1 cellular context compared by ENCODE assay signal in genomic region chr3:50221051-50221412, GRCh38.
TF ChIP-seq lines count a peak whose summit lies in the region.

No MANE protein-coding gene starts in this region.

TF ChIP-seq in HepG2, 621 proteins besides CTCF, POLR2A, EP300 and RAD21:
- TF ChIP-seq GRHL1 (CRISPR knock-in tag; conservative IDR thresholded peaks at IDR 0.05) (no peak), SRSF1 (optimal IDR thresholded peaks at IDR 0.05; ENCODE audit: low read depth, low read length) (peak; percentile 50), PATZ1 (CRISPR knock-in tag; IDR thresholded peaks at IDR 0.05) (peak; percentile 46), ZNF543 (CRISPR knock-in tag; IDR thresholded peaks at IDR 0.05) (no peak), RBM39 (IDR thresholded peaks at IDR 0.05; ENCODE audit: low read depth, low read length, poor library complexity, severe bottlenecking) (peak; percentile 11), ZNF441 (CRISPR knock-in tag; IDR thresholded peaks at IDR 0.05; ENCODE audit: borderline replicate concordance) (no peak), GABPA (IDR thresholded peaks at IDR 0.05; ENCODE audit: low read depth, low read length) (no peak), GABPA (CRISPR knock-in tag; IDR thresholded peaks at IDR 0.05; ENCODE audit: low read depth) (peak; percentile 41; the same call in 1 of the 2 replicates), SKIL (CRISPR knock-in tag; IDR thresholded peaks at IDR 0.05; ENCODE audit: borderline replicate concordance) (0 out of 2 replicates have a peak, but pooled peaks have one; percentile 34), PRPF4 (IDR thresholded peaks at IDR 0.05; ENCODE audit: low read depth, low read length, poor library complexity, severe bottlenecking) (no peak), FOXM1 (CRISPR knock-in tag; IDR thresholded peaks at IDR 0.05) (no peak), ETV5 (CRISPR knock-in tag; IDR thresholded peaks at IDR 0.05; ENCODE audit: borderline replicate concordance) (peak; percentile 67), MED1 (CRISPR knock-in tag; IDR thresholded peaks at IDR 0.05) (0 out of 2 replicates have a peak, but pooled peaks have one; percentile 6), RBAK (CRISPR knock-in tag; IDR thresholded peaks at IDR 0.05) (0 out of 2 replicates have a peak, but pooled peaks have one; percentile 65), ZC3H13 (CRISPR knock-in tag; IDR thresholded peaks at IDR 0.05) (peak; percentile 35; the same call in 1 of the 2 replicates), ELF1 (CRISPR knock-in tag; IDR thresholded peaks at IDR 0.05) (0 out of 2 replicates have a peak, but pooled peaks have one; percentile 8), SAP130 (CRISPR knock-in tag; IDR thresholded peaks at IDR 0.05; ENCODE audit: low read depth) (no peak), HDAC2 (CRISPR knock-in tag; IDR thresholded peaks at IDR 0.05) (no peak), ZMAT3 (CRISPR knock-in tag; conservative IDR thresholded peaks at IDR 0.05) (0 out of 2 replicates have a peak, but pooled peaks have one; percentile 16), GATAD2A (CRISPR knock-in tag; IDR thresholded peaks at IDR 0.05) (0 out of 2 replicates have a peak, but pooled peaks have one; percentile 7)
